8 cellular contexts compared by ENCODE assay signal in the genomic region with DNA sequence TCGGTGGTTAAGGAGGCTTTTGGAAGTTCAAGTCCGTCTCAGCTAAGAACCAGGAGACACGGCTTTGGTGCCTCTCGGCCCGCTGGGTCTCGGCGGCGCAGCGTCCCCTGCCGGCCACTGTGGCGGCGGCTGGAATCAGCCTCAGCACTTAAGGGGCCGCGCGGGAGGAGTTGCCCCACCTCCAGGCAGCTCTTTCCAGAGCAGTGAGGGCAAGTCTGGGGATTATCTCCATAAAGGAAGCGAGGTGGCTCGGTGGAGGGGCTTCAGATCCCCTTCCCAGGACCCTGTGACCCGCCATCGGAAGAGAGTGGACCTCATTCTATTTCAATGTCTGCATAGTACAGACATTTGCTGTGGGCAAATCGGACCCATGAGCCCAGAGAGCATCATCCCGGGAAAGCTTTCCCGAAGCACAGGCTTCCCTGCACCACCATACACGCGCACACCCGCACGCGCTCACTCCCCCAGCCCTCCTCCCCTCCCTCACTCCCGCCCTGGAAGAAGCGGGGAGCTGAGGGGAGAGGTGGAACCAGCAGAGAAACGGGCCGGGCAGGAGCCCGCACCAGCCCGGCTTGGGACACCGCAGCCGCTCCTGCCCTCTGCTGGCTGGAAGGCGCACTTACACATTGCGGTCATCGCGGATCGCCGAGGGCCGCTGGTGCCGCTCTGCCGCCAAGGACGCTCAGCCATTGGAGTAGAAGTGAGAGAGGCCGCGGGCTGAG. TPM values are rescaled to one million over a fixed set of nuclear protein-coding genes. Genes with fewer than 3 reads are reported as not detected.
DNase-seq lines count a peak whose midpoint lies in the region; ATAC-seq and TF ChIP-seq lines count a peak whose summit lies in the region.

No MANE protein-coding gene starts in this region.

- peaks cover 17% of the 10 kb centered on the region for H3K4me1 Mint-ChIP-seq in nephron

- H3K4me1 ChIP-seq in DOHH2 (ENCODE audit: control insufficient read depth, low read length): peaks cover 13% of the 10 kb centered on the region

- TF ChIP-seq CTCF in DOHH2 (IDR thresholded peaks at IDR 0.05; ENCODE audit: low read depth, low read length, poor library complexity, severe bottlenecking) (peak; percentile 92), fibroblast of the aortic adventitia (IDR thresholded peaks at IDR 0.05; ENCODE audit: insufficient read depth, low read length) (peak; percentile 99), nephron (IDR thresholded peaks at IDR 0.05; ENCODE audit: unreplicated experiment in 3 of 3) (peak; percentile 75 to 82 (median 80))

- no peak overlapping the region for H3K27ac ChIP-seq in DOHH2 (ENCODE audit: low read depth, low read length)

- peak overlapping the region; percentile 83 to 93 (median 92) for H3K27ac Mint-ChIP-seq in nephron

- ATAC-seq in GM21723 (IDR thresholded peaks at IDR 0.05; ENCODE audit: unreplicated experiment): peak; percentile 92

- no peaks in the 10 kb centered on the region for H3K79me2 ChIP-seq in DOHH2 (ENCODE audit: control insufficient read depth, low read length)

- H3K9me3 ChIP-seq in DOHH2 (ENCODE audit: control insufficient read depth, insufficient read depth, low read length): no peaks in the 10 kb centered on the region

- peaks cover 32% of the 10 kb centered on the region for H3K27me3 Mint-ChIP-seq in nephron (ENCODE audit: low read depth)

- peak overlapping the region; percentile 98 for H3K4me2 ChIP-seq in DOHH2 (ENCODE audit: low read length)

- peak overlapping the region; percentile 92 for H3K4me3 ChIP-seq in DOHH2 (ENCODE audit: low read length)
- H3K4me3 ChIP-seq in Jurkat, Clone E6-1 (ENCODE audit: low read length): peak overlapping the region; percentile 73
- peak overlapping the region; percentile 73 for H3K4me3 ChIP-seq in fibroblast of the aortic adventitia (ENCODE audit: low read depth, low read length)

- H3K4me3 Mint-ChIP-seq in nephron: peak overlapping the region; percentile 95 to 98 (median 95)

- no peaks in the 10 kb centered on the region for H3K36me3 ChIP-seq in DOHH2 (ENCODE audit: control insufficient read depth, low read length)

- H3K9me3 Mint-ChIP-seq in nephron: no peaks in the 10 kb centered on the region

- DNase-seq in Jurkat, Clone E6-1 (ENCODE audit: low read depth, low spot score): peak; percentile 57
- DNase-seq in RKO (ENCODE audit: low spot score) (peak; percentile 88), fibroblast of the aortic adventitia (ENCODE audit: low read depth) (peak; percentile 81)
- peak; percentile 56 to 63 for DNase-seq in activated T-helper 1 cell treated with anti-CD3 and anti-CD28 coated beads, Interleukin-2, amount 50 U/mL, for 16 hours (ENCODE audit: low read depth in 1 of 2, low spot score in 1 of 2)
- DNase-seq in stimulated activated naive CD4-positive, alpha-beta T cell treated with Interleukin-2 at 50 U/mL for 16 hours (lab: John Stamatoyannopoulos, UW): peak; percentile 75

- H3K9me2 ChIP-seq in DOHH2 (replicated peaks; ENCODE audit: control insufficient read depth, low read length): no peaks in the 10 kb centered on the region

- no peaks in the 10 kb centered on the region for H3K36me3 Mint-ChIP-seq in nephron (ENCODE audit: low read depth)

- no peaks in the 10 kb centered on the region for H4K20me1 ChIP-seq in DOHH2 (ENCODE audit: control insufficient read depth, insufficient read depth, low read depth, low read length)

- H3K27me3 ChIP-seq in DOHH2 (ENCODE audit: control insufficient read depth, low read length): peaks cover 34% of the 10 kb centered on the region

- no peaks in the 10 kb centered on the region for H3F3A ChIP-seq in DOHH2 (ENCODE audit: control insufficient read depth, insufficient read depth)

RNA-seq across cellular contexts. Expression of a gene that starts 15.9 kb away (rescaled TPM):
- not detected for polyA plus RNA-seq in Jurkat, Clone E6-1 (2012; ENCODE audit: insufficient read depth, insufficient read length)
- not detected in 2 replicates for total RNA-seq in fibroblast of the aortic adventitia (ENCODE audit: low replicate concordance)

RNA-seq across cellular contexts. Expression of a gene that starts 18.6 kb away (rescaled TPM):
- 140 TPM for polyA plus RNA-seq in Jurkat, Clone E6-1 (2012; ENCODE audit: insufficient read depth, insufficient read length)
- 17.3 and 44.2 TPM in 2 replicates for total RNA-seq in fibroblast of the aortic adventitia (ENCODE audit: low replicate concordance)

RNA-seq across cellular contexts. Expression of a gene that starts 27.9 kb away (rescaled TPM):
- polyA plus RNA-seq in Jurkat, Clone E6-1 (2012; ENCODE audit: insufficient read depth, insufficient read length): not detected
- 0.18 TPM in 1 of 2 replicates, not detected in the other for total RNA-seq in fibroblast of the aortic adventitia (ENCODE audit: low replicate concordance)

RNA-seq across cellular contexts. Expression of a gene that starts 53.7 kb away (rescaled TPM):
- polyA plus RNA-seq in Jurkat, Clone E6-1 (2012; ENCODE audit: insufficient read depth, insufficient read length): 36.7 TPM
- 1.8 and 10.5 TPM in 2 replicates for total RNA-seq in fibroblast of the aortic adventitia (ENCODE audit: low replicate concordance)

RNA-seq across cellular contexts. Expression of a gene that starts 58.9 kb away (rescaled TPM):
- polyA plus RNA-seq in Jurkat, Clone E6-1 (2012; ENCODE audit: insufficient read depth, insufficient read length): not detected
- not detected in 2 replicates for total RNA-seq in fibroblast of the aortic adventitia (ENCODE audit: low replicate concordance)
